Comparison of ENCODE assay signal across 1 cellular context in genomic region chr22:20591660-20592310, GRCh38.
TF ChIP-seq lines count a peak whose summit lies in the region.

No MANE protein-coding gene starts in this region.

TF ChIP-seq in K562, 482 proteins besides CTCF, POLR2A, EP300 and RAD21 (continued from another document and continues in another):
- TF ChIP-seq SFPQ (IDR thresholded peaks at IDR 0.05; ENCODE audit: low read depth, low read length) (no peak), IRF2 (CRISPR knock-in tag; IDR thresholded peaks at IDR 0.05) (no peak), ZNF75A (CRISPR knock-in tag; IDR thresholded peaks at IDR 0.05) (no peak), PCBP2 (IDR thresholded peaks at IDR 0.05; ENCODE audit: low read depth, low read length, poor library complexity, severe bottlenecking) (no peak), GATA2 (CRISPR knock-in tag; IDR thresholded peaks at IDR 0.05) (no peak), ZNF239 (CRISPR knock-in tag; IDR thresholded peaks at IDR 0.05) (no peak), MNT (conservative IDR thresholded peaks at IDR 0.05) (no peak), POLR2B (IDR thresholded peaks at IDR 0.05; ENCODE audit: low read depth, partially characterized antibody) (no peak), SMARCC2 (IDR thresholded peaks at IDR 0.05; ENCODE audit: low read depth) (no peak), ZNF408 (CRISPR knock-in tag; IDR thresholded peaks at IDR 0.05; ENCODE audit: low read depth) (no peak), ADNP (tag; IDR thresholded peaks at IDR 0.05) (no peak), SAFB2 (IDR thresholded peaks at IDR 0.05; ENCODE audit: borderline replicate concordance, low read depth, low read length, severe bottlenecking) (no peak), YBX1 (IDR thresholded peaks at IDR 0.05) (no peak), ZNF764 (CRISPR knock-in tag; IDR thresholded peaks at IDR 0.05; ENCODE audit: low read depth) (no peak), XRCC5 (IDR thresholded peaks at IDR 0.05; ENCODE audit: low read depth, low read length) (no peak), THRB (CRISPR knock-in tag; conservative IDR thresholded peaks at IDR 0.05) (no peak), ZNF217 (CRISPR knock-in tag; IDR thresholded peaks at IDR 0.05) (no peak), ZNF609 (CRISPR knock-in tag; IDR thresholded peaks at IDR 0.05; ENCODE audit: borderline replicate concordance) (no peak; the same call in 1 of the 2 replicates), ID3 (CRISPR knock-in tag; IDR thresholded peaks at IDR 0.05) (no peak), ID3 (tag; IDR thresholded peaks at IDR 0.05) (no peak), PKNOX1 (IDR thresholded peaks at IDR 0.05) (no peak), NKRF (IDR thresholded peaks at IDR 0.05; ENCODE audit: borderline replicate concordance) (no peak), TCFL5 (CRISPR knock-in tag; conservative IDR thresholded peaks at IDR 0.05) (no peak)
- TF ChIP-seq, protein P1, sequence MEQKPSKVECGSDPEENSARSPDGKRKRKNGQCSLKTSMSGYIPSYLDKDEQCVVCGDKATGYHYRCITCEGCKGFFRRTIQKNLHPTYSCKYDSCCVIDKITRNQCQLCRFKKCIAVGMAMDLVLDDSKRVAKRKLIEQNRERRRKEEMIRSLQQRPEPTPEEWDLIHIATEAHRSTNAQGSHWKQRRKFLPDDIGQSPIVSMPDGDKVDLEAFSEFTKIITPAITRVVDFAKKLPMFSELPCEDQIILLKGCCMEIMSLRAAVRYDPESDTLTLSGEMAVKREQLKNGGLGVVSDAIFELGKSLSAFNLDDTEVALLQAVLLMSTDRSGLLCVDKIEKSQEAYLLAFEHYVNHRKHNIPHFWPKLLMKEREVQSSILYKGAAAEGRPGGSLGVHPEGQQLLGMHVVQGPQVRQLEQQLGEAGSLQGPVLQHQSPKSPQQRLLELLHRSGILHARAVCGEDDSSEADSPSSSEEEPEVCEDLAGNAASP (IDR thresholded peaks at IDR 0.05): no peak
- TF ChIP-seq, protein P2, sequence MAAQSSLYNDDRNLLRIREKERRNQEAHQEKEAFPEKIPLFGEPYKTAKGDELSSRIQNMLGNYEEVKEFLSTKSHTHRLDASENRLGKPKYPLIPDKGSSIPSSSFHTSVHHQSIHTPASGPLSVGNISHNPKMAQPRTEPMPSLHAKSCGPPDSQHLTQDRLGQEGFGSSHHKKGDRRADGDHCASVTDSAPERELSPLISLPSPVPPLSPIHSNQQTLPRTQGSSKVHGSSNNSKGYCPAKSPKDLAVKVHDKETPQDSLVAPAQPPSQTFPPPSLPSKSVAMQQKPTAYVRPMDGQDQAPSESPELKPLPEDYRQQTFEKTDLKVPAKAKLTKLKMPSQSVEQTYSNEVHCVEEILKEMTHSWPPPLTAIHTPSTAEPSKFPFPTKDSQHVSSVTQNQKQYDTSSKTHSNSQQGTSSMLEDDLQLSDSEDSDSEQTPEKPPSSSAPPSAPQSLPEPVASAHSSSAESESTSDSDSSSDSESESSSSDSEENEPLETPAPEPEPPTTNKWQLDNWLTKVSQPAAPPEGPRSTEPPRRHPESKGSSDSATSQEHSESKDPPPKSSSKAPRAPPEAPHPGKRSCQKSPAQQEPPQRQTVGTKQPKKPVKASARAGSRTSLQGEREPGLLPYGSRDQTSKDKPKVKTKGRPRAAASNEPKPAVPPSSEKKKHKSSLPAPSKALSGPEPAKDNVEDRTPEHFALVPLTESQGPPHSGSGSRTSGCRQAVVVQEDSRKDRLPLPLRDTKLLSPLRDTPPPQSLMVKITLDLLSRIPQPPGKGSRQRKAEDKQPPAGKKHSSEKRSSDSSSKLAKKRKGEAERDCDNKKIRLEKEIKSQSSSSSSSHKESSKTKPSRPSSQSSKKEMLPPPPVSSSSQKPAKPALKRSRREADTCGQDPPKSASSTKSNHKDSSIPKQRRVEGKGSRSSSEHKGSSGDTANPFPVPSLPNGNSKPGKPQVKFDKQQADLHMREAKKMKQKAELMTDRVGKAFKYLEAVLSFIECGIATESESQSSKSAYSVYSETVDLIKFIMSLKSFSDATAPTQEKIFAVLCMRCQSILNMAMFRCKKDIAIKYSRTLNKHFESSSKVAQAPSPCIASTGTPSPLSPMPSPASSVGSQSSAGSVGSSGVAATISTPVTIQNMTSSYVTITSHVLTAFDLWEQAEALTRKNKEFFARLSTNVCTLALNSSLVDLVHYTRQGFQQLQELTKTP (IDR thresholded peaks at IDR 0.05; ENCODE audit: low read depth in 1 of 2, partially characterized antibody in 2 of 2): no peak
- TF ChIP-seq, protein P3, sequence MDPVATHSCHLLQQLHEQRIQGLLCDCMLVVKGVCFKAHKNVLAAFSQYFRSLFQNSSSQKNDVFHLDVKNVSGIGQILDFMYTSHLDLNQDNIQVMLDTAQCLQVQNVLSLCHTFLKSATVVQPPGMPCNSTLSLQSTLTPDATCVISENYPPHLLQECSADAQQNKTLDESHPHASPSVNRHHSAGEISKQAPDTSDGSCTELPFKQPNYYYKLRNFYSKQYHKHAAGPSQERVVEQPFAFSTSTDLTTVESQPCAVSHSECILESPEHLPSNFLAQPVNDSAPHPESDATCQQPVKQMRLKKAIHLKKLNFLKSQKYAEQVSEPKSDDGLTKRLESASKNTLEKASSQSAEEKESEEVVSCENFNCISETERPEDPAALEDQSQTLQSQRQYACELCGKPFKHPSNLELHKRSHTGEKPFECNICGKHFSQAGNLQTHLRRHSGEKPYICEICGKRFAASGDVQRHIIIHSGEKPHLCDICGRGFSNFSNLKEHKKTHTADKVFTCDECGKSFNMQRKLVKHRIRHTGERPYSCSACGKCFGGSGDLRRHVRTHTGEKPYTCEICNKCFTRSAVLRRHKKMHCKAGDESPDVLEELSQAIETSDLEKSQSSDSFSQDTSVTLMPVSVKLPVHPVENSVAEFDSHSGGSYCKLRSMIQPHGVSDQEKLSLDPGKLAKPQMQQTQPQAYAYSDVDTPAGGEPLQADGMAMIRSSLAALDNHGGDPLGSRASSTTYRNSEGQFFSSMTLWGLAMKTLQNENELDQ (CRISPR knock-in tag; IDR thresholded peaks at IDR 0.05; ENCODE audit: borderline replicate concordance): no peak
- TF ChIP-seq, protein P4, sequence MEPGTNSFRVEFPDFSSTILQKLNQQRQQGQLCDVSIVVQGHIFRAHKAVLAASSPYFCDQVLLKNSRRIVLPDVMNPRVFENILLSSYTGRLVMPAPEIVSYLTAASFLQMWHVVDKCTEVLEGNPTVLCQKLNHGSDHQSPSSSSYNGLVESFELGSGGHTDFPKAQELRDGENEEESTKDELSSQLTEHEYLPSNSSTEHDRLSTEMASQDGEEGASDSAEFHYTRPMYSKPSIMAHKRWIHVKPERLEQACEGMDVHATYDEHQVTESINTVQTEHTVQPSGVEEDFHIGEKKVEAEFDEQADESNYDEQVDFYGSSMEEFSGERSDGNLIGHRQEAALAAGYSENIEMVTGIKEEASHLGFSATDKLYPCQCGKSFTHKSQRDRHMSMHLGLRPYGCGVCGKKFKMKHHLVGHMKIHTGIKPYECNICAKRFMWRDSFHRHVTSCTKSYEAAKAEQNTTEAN (CRISPR knock-in tag; IDR thresholded peaks at IDR 0.05): no peak
